In genomic region chr4:22240814-22241213, GRCh38 we compare ENCODE assay signal across 19 cellular contexts.
"Had no signal": no experiment of that assay in that cellular context is flagged by ENCODE, and none has a peak within 500 bp of the region (broad histone marks: within the 10 kb centered on the region; RNA-seq: fewer than 3 reads in every experiment).

No MANE protein-coding gene starts in this region.

- H3K36me3 ChIP-seq: neutrophil, spleen, suprapubic skin, thyroid gland, upper lobe of left lung, uterus had no signal

- H3K9me3 ChIP-seq: neutrophil, suprapubic skin, thyroid gland, uterus had no signal

- H3K9me3 Mint-ChIP-seq: endodermal cell had no signal

- H3K4me3 Mint-ChIP-seq: endodermal cell had no signal

- H3K4me1 ChIP-seq: foreskin keratinocyte, suprapubic skin, upper lobe of left lung, uterus had no signal

- DNase-seq: effector CD4-positive, alpha-beta T cell; endodermal cell; erythroblast; foreskin keratinocyte; mesendoderm; naive thymus-derived CD4-positive, alpha-beta T cell; posterior cingulate gyrus; spleen; stimulated activated CD4-positive, alpha-beta T cell treated with anti-CD3 and anti-CD28 coated beads, Interleukin-15, amount 100 ng/mL, for 24 hours; stimulated activated CD4-positive, alpha-beta T cell treated with anti-CD3 and anti-CD28 coated beads, Interleukin-1b, Interleukin-23, amount 100 ng/mL, for 48 hours; stimulated activated CD4-positive, alpha-beta T cell treated with anti-CD3 and anti-CD28 coated beads, Interleukin-4, amount 100 ng/mL, for 4 hours; stimulated activated naive CD4-positive, alpha-beta T cell; thyroid gland; upper lobe of left lung; uterus had no signal

- ATAC-seq: foreskin keratinocyte, sciatic nerve had no signal

- H3K4me3 ChIP-seq: coronary artery, spleen, suprapubic skin, thyroid gland, upper lobe of left lung, uterus had no signal

- H3K27ac Mint-ChIP-seq: endodermal cell had no signal
